ENCODE assay signal across 8 cellular contexts in the genomic region with DNA sequence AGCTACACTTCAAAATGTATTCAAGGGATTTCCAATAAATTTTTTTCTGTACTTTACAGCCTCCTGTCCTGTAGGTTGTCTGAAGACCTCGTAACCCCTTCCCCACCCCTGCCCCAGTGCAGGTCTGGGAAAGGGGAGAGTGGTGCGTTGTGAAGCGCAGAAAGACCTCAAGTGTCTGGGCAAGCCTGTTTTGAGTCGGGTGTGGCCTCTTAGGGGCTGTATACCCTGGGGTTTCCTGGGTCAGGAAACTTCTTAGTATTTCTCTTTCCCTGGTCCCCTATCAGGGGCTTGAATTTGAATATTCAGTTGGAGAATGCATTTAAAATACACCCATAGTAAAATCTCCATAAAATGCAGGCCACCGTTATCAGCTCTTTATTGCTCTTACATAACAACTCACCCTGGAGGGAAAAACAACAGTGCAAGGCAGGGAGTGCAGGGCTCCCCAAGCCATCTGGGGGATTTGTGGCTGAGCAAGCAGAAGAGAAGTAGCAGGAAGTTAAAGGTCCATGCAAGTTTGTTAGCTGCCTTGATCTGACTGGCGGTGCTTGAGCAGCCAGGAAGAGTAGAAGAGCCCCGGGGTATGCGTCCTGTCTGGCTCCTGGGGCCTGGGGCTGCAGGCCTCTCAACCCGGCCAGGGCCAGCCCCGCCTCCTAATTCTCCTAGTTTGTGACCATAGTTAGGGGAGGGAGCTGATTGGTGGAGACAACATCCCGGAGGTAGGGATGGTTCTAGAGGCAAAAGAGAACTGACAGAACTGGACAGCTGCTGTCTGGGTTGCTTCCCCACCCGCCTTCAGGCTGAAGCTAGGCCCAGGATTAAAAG. TPM values are rescaled to one million over a fixed set of nuclear protein-coding genes. Genes with fewer than 3 reads are reported as not detected.
DNase-seq lines count a peak whose midpoint lies in the region; ATAC-seq, FAIRE-seq and TF ChIP-seq lines count a peak whose summit lies in the region.

No MANE protein-coding gene starts in this region.

- FAIRE-seq in bronchial epithelial cell (lab: Jason Lieb, UNC) = peak; percentile 70

- CTCF ChIA-PET in AG04450 (lab: Charles Lee) = no interaction called here

- no peak for DNase-seq in AG04450 (ENCODE audit: low read depth, low spot score)
- DNase-seq in NCI-H69 (lab: John Stamatoyannopoulos, UW) = peak; percentile 84
- DNase-seq in bronchial epithelial cell (ENCODE audit: low read depth) = peak; percentile 31
- DNase-seq in lung (ENCODE audit: low spot score) = no peak

- POLR2A ChIA-PET in AG04450 (lab: Yijun Ruan, JAX) = interaction anchor here (0.7 to 2.0 kb wide), 2 partner anchors 9 to 67 kb away, joined by 7 to 9 read pairs; no protein-coding TSS in a partner anchor

- H3K4me1 ChIP-seq in lung (ENCODE audit: control insufficient read depth in 2 of 2, insufficient read depth in 2 of 2, low read length in 2 of 2) = peaks cover 2 to 11% of the 10 kb centered on the region in 2 donors
- no peaks in the 10 kb centered on the region for H3K4me1 ChIP-seq in urinary bladder (ENCODE audit: insufficient read depth)

- peak overlapping the region; percentile 68 for H3K27ac ChIP-seq in AG04450 (ENCODE audit: low read depth, low read length)
- H3K27ac ChIP-seq in lung (ENCODE audit: low read depth in 1 of 2, low read length in 1 of 2) = peak overlapping the region; percentile 74 to 90
- peak overlapping the region; percentile 77 for H3K27ac ChIP-seq in urinary bladder (ENCODE audit: low read depth)

- H3K36me3 ChIP-seq in bronchial epithelial cell (ENCODE audit: control insufficient read depth, insufficient read depth, low read length) = peaks cover 24% of the 10 kb centered on the region
- peaks cover 27 to 58% of the 10 kb centered on the region in 2 donors for H3K36me3 ChIP-seq in lung (ENCODE audit: control insufficient read depth in 2 of 2, insufficient read depth in 2 of 2, low read length in 2 of 2)
- no peaks in the 10 kb centered on the region for H3K36me3 ChIP-seq in urinary bladder (ENCODE audit: insufficient read depth)

- peak; percentile 10 for ATAC-seq in lung (ENCODE audit: insufficient read depth, low FRiP score)
- no peak for ATAC-seq in GM18868 (IDR thresholded peaks at IDR 0.05; ENCODE audit: unreplicated experiment)
- ATAC-seq in GM21528 (IDR thresholded peaks at IDR 0.05; ENCODE audit: low FRiP score, unreplicated experiment) = no peak
- no peak for ATAC-seq in GM21360 (IDR thresholded peaks at IDR 0.05; ENCODE audit: unreplicated experiment)

- WGBS in lung, 2 donors = 36 to 38% methylated on average over 12 of the region's 12 CpGs
- 28% methylated on average over 12 of the region's 12 CpGs for WGBS in urinary bladder

- H3K27me3 ChIP-seq in AG04450 (ENCODE audit: control insufficient read depth, insufficient read depth, low read length) (no peaks in the 10 kb centered on the region), bronchial epithelial cell (ENCODE audit: control insufficient read depth, insufficient read depth, low read length) (no peaks in the 10 kb centered on the region), lung (ENCODE audit: control insufficient read depth, insufficient read depth) (no peaks in the 10 kb centered on the region)

- no peak overlapping the region for H3K4me3 ChIP-seq in AG04450 (ENCODE audit: low read depth, low read length)
- no peak overlapping the region for H3K4me3 ChIP-seq in bronchial epithelial cell (ENCODE audit: low read depth, low read length)
- H3K4me3 ChIP-seq in lung = no peak overlapping the region
- H3K4me3 ChIP-seq in urinary bladder (ENCODE audit: low read depth, low read length) = no peak overlapping the region

- TF ChIP-seq CTCF in AG04450 (IDR thresholded peaks at IDR 0.05; ENCODE audit: low read depth, low read length) = no peak
- TF ChIP-seq CTCF in bronchial epithelial cell (IDR thresholded peaks at IDR 0.05; ENCODE audit: insufficient read depth, low read length, severe bottlenecking) = no peak
- no peak for TF ChIP-seq CTCF in lung (IDR thresholded peaks at IDR 0.05; ENCODE audit: control extremely low read depth, extremely low read depth)

- no peaks in the 10 kb centered on the region for H3K9me3 ChIP-seq in AG04450 (ENCODE audit: control insufficient read depth, insufficient read depth, low read length)
- no peaks in the 10 kb centered on the region for H3K9me3 ChIP-seq in lung (ENCODE audit: control insufficient read depth in 2 of 2, insufficient read depth in 1 of 2, low read length in 1 of 2)

RNA-seq across cellular contexts. Expression of a gene that starts 25.7 kb away (rescaled TPM):
- 42.4 and 73.9 TPM in 2 replicates for polyA plus RNA-seq in AG04450 (2011; rRNA removed)
- polyA minus RNA-seq in AG04450 (2011; rRNA and poly(A)+ RNA removed) = 145 and 212 TPM in 2 replicates
- total RNA-seq in bronchial epithelial cell = 15.5 and 19.6 TPM in 2 replicates
- total RNA-seq in lung = 10 to 100 TPM; 41.5 to 87.9 TPM
- polyA plus RNA-seq in lung = 10 to 100 TPM; 23.3 to 31.7 TPM
- 41.8 TPM for total RNA-seq in urinary bladder
- 128 TPM for polyA plus RNA-seq in urinary bladder

RNA-seq across cellular contexts. Expression of a gene that starts 26.2 kb away (rescaled TPM):
- 4.9 TPM in 2 replicates for polyA plus RNA-seq in AG04450 (2011; rRNA removed)
- 8.0 and 10.3 TPM in 2 replicates for polyA minus RNA-seq in AG04450 (2011; rRNA and poly(A)+ RNA removed)
- total RNA-seq in bronchial epithelial cell = 7.6 and 8.2 TPM in 2 replicates
- 10 to 100 TPM in 1 of 2 donors, 1 to 10 TPM in 1; 3.2 to 12.7 TPM for total RNA-seq in lung
- polyA plus RNA-seq in lung = 1 to 10 TPM; 5.8 to 7.9 TPM
- 3.1 TPM for total RNA-seq in urinary bladder
- 10.3 TPM for polyA plus RNA-seq in urinary bladder

RNA-seq across cellular contexts. Expression of a gene that starts 44.3 kb away (rescaled TPM):
- polyA plus RNA-seq in AG04450 (2011; rRNA removed) (not detected in 2 replicates), lung (under 1 TPM in 1 of 2 donors, not detected in 1; 0.01 TPM), urinary bladder (0.84 TPM)
- polyA minus RNA-seq in AG04450 (2011; rRNA and poly(A)+ RNA removed) = not detected in 2 replicates
- total RNA-seq in bronchial epithelial cell (0.26 and 0.38 TPM in 2 replicates), lung (under 1 TPM; 0.26 to 0.40 TPM), urinary bladder (not detected)

RNA-seq across cellular contexts. Expression of a gene that starts 57.3 kb away (rescaled TPM):
- polyA plus RNA-seq in AG04450 (2011; rRNA removed) = 57.9 and 62.5 TPM in 2 replicates
- polyA minus RNA-seq in AG04450 (2011; rRNA and poly(A)+ RNA removed) = 89.7 and 121 TPM in 2 replicates
- 36.9 and 63.5 TPM in 2 replicates for total RNA-seq in bronchial epithelial cell
- 10 to 100 TPM; 63.8 to 72.8 TPM for total RNA-seq in lung
- polyA plus RNA-seq in lung = 10 to 100 TPM; 29.1 to 40.9 TPM
- total RNA-seq in urinary bladder = 46.5 TPM
- polyA plus RNA-seq in urinary bladder = 48.0 TPM

RNA-seq across cellular contexts. Expression of a gene that starts 57.6 kb away (rescaled TPM):
- polyA plus RNA-seq in AG04450 (2011; rRNA removed) (4.3 and 4.4 TPM in 2 replicates), lung (1 to 10 TPM; 1.4 to 4.5 TPM), urinary bladder (3.3 TPM)
- 5.5 and 5.6 TPM in 2 replicates for polyA minus RNA-seq in AG04450 (2011; rRNA and poly(A)+ RNA removed)
- total RNA-seq in bronchial epithelial cell (8.4 and 10.4 TPM in 2 replicates), lung (1 to 10 TPM; 2.6 to 5.2 TPM), urinary bladder (2.0 TPM)

Comparison
In these comparisons a context has a peak if more than half of its experiments do, and no peak if none do; other contexts are left out.
1. DNase-seq: peak in NCI-H69 (single experiment) and bronchial epithelial cell (single experiment); none in AG04450 (single experiment) and lung (single experiment).
2. Peak in every context shown above with its lines, with median percentiles within 50 percentile points of each other: H3K27ac ChIP-seq.